In genomic region chr18:11994708-11995444, GRCh38 we compare ENCODE assay signal across 8 cellular contexts. TPM values are rescaled to one million over a fixed set of nuclear protein-coding genes. Genes with fewer than 3 reads are reported as not detected.
DNase-seq lines count a peak whose midpoint lies in the region; ATAC-seq and TF ChIP-seq lines count a peak whose summit lies in the region.

No MANE protein-coding gene starts in this region.

- H3K9ac ChIP-seq in mesenchymal stem cell (ENCODE audit: low read length), result peak overlapping the region; percentile 67

- peak overlapping the region; percentile 93 for H3K27ac Mint-ChIP-seq in endothelial cell (ENCODE audit: unreplicated experiment)
- no peak overlapping the region for H3K27ac Mint-ChIP-seq in CD8-positive, alpha-beta T cell

- H4K8ac ChIP-seq in mesenchymal stem cell (ENCODE audit: low read length), result peak overlapping the region; percentile 73

- DNase-seq in AG04450 (ENCODE audit: low read depth, low spot score) (no peak), HuH-7 (ENCODE audit: low spot score) (peak; percentile 69), endothelial cell (ENCODE audit: low spot score) (peak; percentile 30), mesenchymal stem cell (peak; percentile 69), pons (ENCODE audit: low spot score) (no peak)
- DNase-seq in CD8-positive, alpha-beta T cell, result no peak

- TF ChIP-seq CTCF in AG04450 (IDR thresholded peaks at IDR 0.05; ENCODE audit: low read depth, low read length) (no peak), endothelial cell (IDR thresholded peaks at IDR 0.05; ENCODE audit: unreplicated experiment) (no peak)
- no peak for TF ChIP-seq CTCF in CD8-positive, alpha-beta T cell (IDR thresholded peaks at IDR 0.05)

- no peak overlapping the region for H3K14ac ChIP-seq in mesenchymal stem cell (ENCODE audit: low read length in 2 of 2)

- no peak overlapping the region for H3K23ac ChIP-seq in mesenchymal stem cell (ENCODE audit: low read length in 2 of 2)

- H2BK5ac ChIP-seq in mesenchymal stem cell (ENCODE audit: low read depth, low read length, poor library complexity, severe bottlenecking), result peak overlapping the region; percentile 1

- H3K18ac ChIP-seq in mesenchymal stem cell (ENCODE audit: low read depth in 1 of 2, low read length in 2 of 2), result peak overlapping the region; percentile 21 to 40

- H3K27me3 ChIP-seq in AG04450 (ENCODE audit: control insufficient read depth, insufficient read depth, low read length) (no peaks in the 10 kb centered on the region), mesenchymal stem cell (ENCODE audit: control insufficient read depth in 1 of 2, insufficient read depth in 1 of 2, low read length in 2 of 2) (no peaks in the 10 kb centered on the region)
- no peaks in the 10 kb centered on the region for H3K27me3 ChIP-seq in CD8-positive, alpha-beta T cell (ENCODE audit: insufficient read depth, low read length)

- peak overlapping the region; percentile 5 for H4K91ac ChIP-seq in mesenchymal stem cell (ENCODE audit: low read length)

- H3K4me1 Mint-ChIP-seq in endothelial cell (ENCODE audit: unreplicated experiment), result peaks cover 51% of the 10 kb centered on the region
- H3K4me1 Mint-ChIP-seq in CD8-positive, alpha-beta T cell (ENCODE audit: low read depth), result peaks cover 12% of the 10 kb centered on the region

- H3K9me3 ChIP-seq in AG04450 (ENCODE audit: control insufficient read depth, insufficient read depth, low read length) (no peaks in the 10 kb centered on the region), mesenchymal stem cell (ENCODE audit: control insufficient read depth, low read length) (no peaks in the 10 kb centered on the region)
- H3K9me3 ChIP-seq in CD8-positive, alpha-beta T cell (ENCODE audit: low read length), result no peaks in the 10 kb centered on the region

- intact Hi-C loops in CD8-positive, alpha-beta T cell (cut with DNase I, micrococcal nuclease), result loop anchor here (1.0 to 2.0 kb wide), 5 partner anchors 44 to 340 kb away; no protein-coding TSS in a partner anchor

- 39% methylated on average over 11 of the region's 11 CpGs for WGBS in mesenchymal stem cell

- no peak overlapping the region for H2AFZ ChIP-seq in mesenchymal stem cell (ENCODE audit: low read depth, low read length)

- peaks cover 56% of the 10 kb centered on the region for H3K4me1 ChIP-seq in mesenchymal stem cell (ENCODE audit: control insufficient read depth, insufficient read depth, low read depth, low read length)
- peaks cover 9% of the 10 kb centered on the region for H3K4me1 ChIP-seq in CD8-positive, alpha-beta T cell (ENCODE audit: insufficient read depth, low read length)

- no peak for ATAC-seq in HG03460 (IDR thresholded peaks at IDR 0.05; ENCODE audit: unreplicated experiment)
- ATAC-seq in GM19397 (IDR thresholded peaks at IDR 0.05; ENCODE audit: unreplicated experiment), result no peak
- no peak for ATAC-seq in CD8-positive, alpha-beta T cell

- H3K4me3 ChIP-seq in AG04450 (ENCODE audit: low read depth, low read length) (no peak overlapping the region), mesenchymal stem cell (ENCODE audit: insufficient read depth in 1 of 2, low read depth in 1 of 2, low read length in 2 of 2) (peak overlapping the region in 1 of 2 experiments; percentile 38)
- H3K4me3 ChIP-seq in CD8-positive, alpha-beta T cell (ENCODE audit: low read depth, low read length), result no peak overlapping the region

- POLR2A ChIA-PET in AG04450 (lab: Yijun Ruan, JAX), result interaction anchor here (0.6 to 2.8 kb wide), 5 partner anchors 13 to 833 kb away, joined by 3 to 23 read pairs (median 3); partner anchors contain the start of gene IMPA2
- POLR2A ChIA-PET in CD8-positive, alpha-beta T cell (lab: Charles Lee), result interaction anchor here (1.5 kb wide), 1 partner anchor 15 kb away, joined by 4 read pairs; no protein-coding TSS in a partner anchor

- H3K27me3 Mint-ChIP-seq in endothelial cell (ENCODE audit: unreplicated experiment), result peaks cover 19% of the 10 kb centered on the region
- no peaks in the 10 kb centered on the region for H3K27me3 Mint-ChIP-seq in CD8-positive, alpha-beta T cell (ENCODE audit: low read depth)

- H2BK15ac ChIP-seq in mesenchymal stem cell (ENCODE audit: low read depth, poor library complexity, severe bottlenecking), result peak overlapping the region; percentile 48

- H3K4me2 ChIP-seq in mesenchymal stem cell (ENCODE audit: low read length, poor library complexity, severe bottlenecking), result no peak overlapping the region

- H3K9me3 Mint-ChIP-seq in endothelial cell (ENCODE audit: unreplicated experiment), result no peaks in the 10 kb centered on the region
- no peaks in the 10 kb centered on the region for H3K9me3 Mint-ChIP-seq in CD8-positive, alpha-beta T cell

- H2AK5ac ChIP-seq in mesenchymal stem cell (ENCODE audit: low read length, severe bottlenecking), result peak overlapping the region; percentile 5

- no peak overlapping the region for H2BK120ac ChIP-seq in mesenchymal stem cell (ENCODE audit: low read depth, low read length)

- H3K36me3 Mint-ChIP-seq in endothelial cell (ENCODE audit: low read depth, unreplicated experiment), result no peaks in the 10 kb centered on the region
- no peaks in the 10 kb centered on the region for H3K36me3 Mint-ChIP-seq in CD8-positive, alpha-beta T cell

- peaks cover 10 to 21% of the 10 kb centered on the region in 2 experiments for H3K36me3 ChIP-seq in mesenchymal stem cell (ENCODE audit: control insufficient read depth in 1 of 2, insufficient read depth in 2 of 2, low read depth in 1 of 2, low read length in 2 of 2)
- H3K36me3 ChIP-seq in CD8-positive, alpha-beta T cell (ENCODE audit: insufficient read depth, low read length), result no peaks in the 10 kb centered on the region

- H3K4me3 Mint-ChIP-seq in endothelial cell (ENCODE audit: unreplicated experiment), result peak overlapping the region; percentile 63
- no peak overlapping the region for H3K4me3 Mint-ChIP-seq in CD8-positive, alpha-beta T cell

- H2BK12ac ChIP-seq in mesenchymal stem cell (ENCODE audit: low read length in 2 of 2), result peak overlapping the region; percentile 2 to 23

- CTCF ChIA-PET in AG04450 (lab: Charles Lee), result interaction anchor here (0.6 to 7.9 kb wide), 33 partner anchors 9 to 339 kb away, joined by 3 to 342 read pairs (median 5); partner anchors contain the start of gene IMPA2
- CTCF ChIA-PET in CD8-positive, alpha-beta T cell (lab: Charles Lee), result interaction anchor here (0.6 to 13.2 kb wide), 26 partner anchors 10 to 266 kb away, joined by 3 to 448 read pairs (median 5); partner anchors contain the start of gene IMPA2

- peaks cover 33% of the 10 kb centered on the region for H3K79me1 ChIP-seq in mesenchymal stem cell (replicated peaks; ENCODE audit: low read length, poor library complexity, severe bottlenecking)

- H3K27ac ChIP-seq in AG04450 (ENCODE audit: low read depth, low read length) (peak overlapping the region; percentile 57), mesenchymal stem cell (ENCODE audit: low read length, poor library complexity, severe bottlenecking) (peak overlapping the region; percentile 73)
- no peak overlapping the region for H3K27ac ChIP-seq in CD8-positive, alpha-beta T cell (ENCODE audit: low read depth, low read length)

- no peak overlapping the region for H3K4ac ChIP-seq in mesenchymal stem cell (ENCODE audit: low read depth in 1 of 2, low read length in 2 of 2)

RNA-seq across cellular contexts. Expression of gene IMPA2, which starts 13.6 kb away (rescaled TPM):
- 12.8 and 15.3 TPM in 2 replicates for polyA plus RNA-seq in AG04450 (2011; rRNA removed)
- 10.9 and 13.4 TPM in 2 replicates for polyA minus RNA-seq in AG04450 (2011; rRNA and poly(A)+ RNA removed)
- total RNA-seq in endothelial cell (ENCODE audit: unreplicated experiment), result 24.1 TPM
- polyA plus RNA-seq in mesenchymal stem cell (2013, experiment 1 of 2), result 12.3 TPM
- 12.2 TPM for polyA plus RNA-seq in mesenchymal stem cell (2013, experiment 2 of 2)
- 1 to 10 TPM; 1.0 to 1.1 TPM for total RNA-seq in CD8-positive, alpha-beta T cell

Comparison
In these comparisons a context has a peak if more than half of its experiments do, and no peak if none do; other contexts are left out.
1. DNase-seq: peak in HuH-7 (single experiment), endothelial cell (single experiment) and mesenchymal stem cell (single experiment); none in AG04450 (single experiment), pons (single experiment) and CD8-positive, alpha-beta T cell (0 of 7).
2. RNA of gene IMPA2, which starts 13.6 kb away (total RNA-seq): 24.1 TPM in endothelial cell (single experiment); 1.0 to 1.1 TPM in CD8-positive, alpha-beta T cell; every median in the first group is over 10 times any median in the second.